In the genomic region with DNA sequence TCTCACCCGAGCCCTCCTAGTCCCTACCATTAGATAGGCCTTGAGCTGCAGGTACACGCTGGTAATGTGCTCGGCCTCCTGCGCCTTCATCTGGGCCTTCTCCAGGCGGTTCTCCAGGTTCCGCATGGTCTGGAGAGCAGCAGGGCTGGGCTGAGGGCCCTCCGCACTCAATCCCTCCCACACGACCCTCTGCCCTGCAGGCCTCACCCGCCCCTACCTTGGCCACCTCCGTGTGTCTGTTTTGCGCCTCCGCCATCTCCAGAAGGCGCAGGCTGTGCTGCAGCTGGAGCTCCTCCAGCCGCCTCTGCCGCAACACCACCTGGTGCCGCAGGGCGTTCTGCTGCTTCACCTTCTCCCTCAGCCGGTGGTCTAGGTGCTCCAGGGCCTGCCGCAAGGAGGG, we compare ENCODE assay signal across 30 cellular contexts. TPM values are rescaled to one million over a fixed set of nuclear protein-coding genes. Genes with fewer than 3 reads are reported as not detected.
"Had no signal": no experiment of that assay in that cellular context is flagged by ENCODE, and none has a peak within 500 bp of the region (broad histone marks: within the 10 kb centered on the region; RNA-seq: fewer than 3 reads in every experiment).

No MANE protein-coding gene starts in this region.

- H2AFZ ChIP-seq: hepatocyte, neural progenitor cell had no signal

- FAIRE-seq: endothelial cell of umbilical vein, islet of Langerhans, pancreas had no signal

- H3K4me1 Mint-ChIP-seq: nephron, neural progenitor cell had no signal

- H3K4me3 Mint-ChIP-seq: nephron; stimulated activated naive CD8-positive, alpha-beta T cell treated with anti-CD3 and anti-CD28 coated beads, Interleukin-15, amount 100 ng/mL, for 72 hours had no signal

- H3K36me3 Mint-ChIP-seq: neural progenitor cell had no signal

- H3K9ac ChIP-seq: neural progenitor cell had no signal

- H3K4me2 ChIP-seq: hepatocyte, neural progenitor cell, smooth muscle cell had no signal

- H3K27ac ChIP-seq: coronary artery, esophagus muscularis mucosa, foreskin keratinocyte, gastroesophageal sphincter, heart left ventricle, hepatocyte, left lung, neural progenitor cell, pancreas, suprapubic skin, transverse colon, upper lobe of right lung, uterus had no signal

- H3K79me2 ChIP-seq: hepatocyte had no signal

- H3K9me3 Mint-ChIP-seq: nephron; stimulated activated naive CD8-positive, alpha-beta T cell treated with anti-CD3 and anti-CD28 coated beads, Interleukin-15, amount 100 ng/mL, for 72 hours had no signal

- DNase-seq: dermis blood vessel endothelial cell; effector memory CD4-positive, alpha-beta T cell; foreskin keratinocyte; heart left ventricle; left cardiac atrium; left lung; nucleus accumbens; stimulated activated CD4-positive, alpha-beta T cell treated with anti-CD3 and anti-CD28 coated beads, Interleukin-12 subunit alpha, Interleukin-12 subunit beta, amount 100 ng/mL, for 4 hours; stimulated activated CD4-positive, alpha-beta T cell treated with anti-CD3 and anti-CD28 coated beads, Interleukin-1b, Interleukin-23, amount 100 ng/mL, for 48 hours; stimulated activated CD4-positive, alpha-beta T cell treated with anti-CD3 and anti-CD28 coated beads, Interleukin-4, amount 100 ng/mL, for 1 hour; stimulated activated CD8-positive, alpha-beta memory T cell treated with anti-CD3 and anti-CD28 coated beads, Interleukin-4, amount 100 ng/mL, for 48 hours; stimulated activated naive CD4-positive, alpha-beta T cell; stimulated activated naive CD8-positive, alpha-beta T cell treated with anti-CD3 and anti-CD28 coated beads, Interleukin-15, amount 100 ng/mL, for 72 hours; transverse colon; upper lobe of right lung; uterus had no signal

- H3K4me1 ChIP-seq: neural progenitor cell, uterus had no signal

- H3K36me3 ChIP-seq: esophagus muscularis mucosa, gastroesophageal sphincter, heart left ventricle, left lung, neural progenitor cell, pancreas, suprapubic skin, transverse colon, upper lobe of right lung, uterus had no signal

- H3K9me3 ChIP-seq: esophagus muscularis mucosa, gastroesophageal sphincter, heart left ventricle, left lung, pancreas, suprapubic skin, transverse colon, upper lobe of right lung, uterus had no signal

- H3K27me3 ChIP-seq: pancreas had no signal

- H3K27ac Mint-ChIP-seq: nephron; neural progenitor cell; progenitor cell of endocrine pancreas; stimulated activated naive CD8-positive, alpha-beta T cell treated with anti-CD3 and anti-CD28 coated beads, Interleukin-15, amount 100 ng/mL, for 72 hours had no signal

- H3K4me3 ChIP-seq: coronary artery, esophagus muscularis mucosa, gastroesophageal sphincter, heart left ventricle, hepatocyte, left lung, neural progenitor cell, pancreas, smooth muscle cell, suprapubic skin, transverse colon, upper lobe of right lung, uterus had no signal

RNA-seq across cellular contexts. Expression of gene RGL3, which starts 7.5 kb away (rescaled TPM):
- total RNA-seq: foreskin keratinocyte, mononuclear cell had no signal

RNA-seq across cellular contexts. Expression of gene ODAD3, which starts 8.3 kb away (rescaled TPM):
- total RNA-seq: dermis blood vessel endothelial cell, lung microvascular endothelial cell, mononuclear cell, smooth muscle cell had no signal
